8 cellular contexts compared by ENCODE assay signal in genomic region chr7:24574365-24574764, GRCh38. TPM values are rescaled to one million over a fixed set of nuclear protein-coding genes. Genes with fewer than 3 reads are reported as not detected.
DNase-seq lines count a peak whose midpoint lies in the region; ATAC-seq and TF ChIP-seq lines count a peak whose summit lies in the region.

No MANE protein-coding gene starts in this region.

- peak overlapping the region; percentile 99 for H3K4me3 Mint-ChIP-seq in activated naive CD8-positive, alpha-beta T cell treated with anti-CD3 and anti-CD28 coated beads, Interleukin-2, amount 50 U/mL, for 24 hours

- H3K27ac Mint-ChIP-seq in activated naive CD8-positive, alpha-beta T cell treated with anti-CD3 and anti-CD28 coated beads, Interleukin-2, amount 50 U/mL, for 24 hours, result peak overlapping the region; percentile 86

- H3K27me3 ChIP-seq in cardiac muscle cell (no peaks in the 10 kb centered on the region), left lung (peaks cover 0 to 54% of the 10 kb centered on the region in 2 donors), tibial nerve (no peaks in the 10 kb centered on the region)

- DNase-seq in cardiac muscle cell (ENCODE audit: low read depth in 1 of 2, low spot score in 1 of 2) (peak; percentile 37 to 47), Right ventricle myocardium superior (no peak), left lung (no peak), tibial nerve (ENCODE audit: low spot score in 2 of 2) (no peak), GDM1 (lab: John Stamatoyannopoulos, UW) (no peak), NCI-H2196 treated with DMSO at 0.1 percent for 48 hours (lab: John Stamatoyannopoulos, UW; ENCODE audit: unreplicated experiment) (no peak)
- DNase-seq in activated naive CD8-positive, alpha-beta T cell treated with anti-CD3 and anti-CD28 coated beads, Interleukin-2, amount 50 U/mL, for 24 hours, result no peak
- no peak for DNase-seq in activated effector memory CD4-positive, alpha-beta T cell treated with anti-CD3 and anti-CD28 coated beads, Interleukin-2, amount 50 U/mL, for 16 hours

- H3K27me3 Mint-ChIP-seq in activated naive CD8-positive, alpha-beta T cell treated with anti-CD3 and anti-CD28 coated beads, Interleukin-2, amount 50 U/mL, for 24 hours, result peaks cover 26% of the 10 kb centered on the region

- no peak for ATAC-seq in Right ventricle myocardium superior (ENCODE audit: poor library complexity)
- ATAC-seq in activated naive CD8-positive, alpha-beta T cell treated with anti-CD3 and anti-CD28 coated beads, Interleukin-2, amount 50 U/mL, for 24 hours, result no peak
- peak; percentile 13 for ATAC-seq in left lung

- peaks cover 57% of the 10 kb centered on the region for H3K4me1 Mint-ChIP-seq in activated naive CD8-positive, alpha-beta T cell treated with anti-CD3 and anti-CD28 coated beads, Interleukin-2, amount 50 U/mL, for 24 hours

- 9 to 15% methylated on average over 11 of the region's 11 CpGs for WGBS in tibial nerve, 2 donors

- H3K36me3 Mint-ChIP-seq in activated naive CD8-positive, alpha-beta T cell treated with anti-CD3 and anti-CD28 coated beads, Interleukin-2, amount 50 U/mL, for 24 hours (ENCODE audit: low read depth), result peaks cover 3% of the 10 kb centered on the region

- H3K4me3 ChIP-seq in cardiac muscle cell (peak overlapping the region; percentile 83), left lung (peak overlapping the region; percentile 60 to 69), tibial nerve (peak overlapping the region; percentile 54 to 86 (median 72))

- no peak for TF ChIP-seq EP300 in tibial nerve (IDR thresholded peaks at IDR 0.05)

- TF ChIP-seq CTCF in cardiac muscle cell (IDR thresholded peaks at IDR 0.05; ENCODE audit: low read depth, low read length) (no peak), left lung (IDR thresholded peaks at IDR 0.05) (no peak), tibial nerve (IDR thresholded peaks at IDR 0.05) (no peak)

- H3K4me1 ChIP-seq in cardiac muscle cell (ENCODE audit: low read depth), result peaks cover 18% of the 10 kb centered on the region
- H3K4me1 ChIP-seq in left lung, result peaks cover 0 to 14% of the 10 kb centered on the region in 2 donors
- H3K4me1 ChIP-seq in tibial nerve, result peaks cover 0 to 16% (median 5%) of the 10 kb centered on the region in 4 donors

- no peaks in the 10 kb centered on the region for H3K9me3 Mint-ChIP-seq in activated naive CD8-positive, alpha-beta T cell treated with anti-CD3 and anti-CD28 coated beads, Interleukin-2, amount 50 U/mL, for 24 hours

- H3K27ac ChIP-seq in cardiac muscle cell (peak overlapping the region; percentile 27), left lung (peak overlapping the region in 1 of 2 donors; percentile 62), tibial nerve (peak overlapping the region; percentile 66 to 92 (median 76))

- intact Hi-C loops in Right ventricle myocardium superior (cut with DNase I), result no loop called here
- intact Hi-C loops in left lung (cut with DNase I), result no loop called here

- no peak for TF ChIP-seq POLR2A in tibial nerve (IDR thresholded peaks at IDR 0.05)

- H3K9me3 ChIP-seq in cardiac muscle cell (ENCODE audit: low read depth), result no peaks in the 10 kb centered on the region
- H3K9me3 ChIP-seq in left lung, result no peaks in the 10 kb centered on the region
- H3K9me3 ChIP-seq in tibial nerve, result no peaks in the 10 kb centered on the region

- no peaks in the 10 kb centered on the region for H3K36me3 ChIP-seq in cardiac muscle cell
- no peaks in the 10 kb centered on the region for H3K36me3 ChIP-seq in left lung
- no peaks in the 10 kb centered on the region for H3K36me3 ChIP-seq in tibial nerve

RNA-seq across cellular contexts. Expression of gene PALS2, which starts 1.1 kb away (rescaled TPM):
- total RNA-seq in cardiac muscle cell (10.9 and 11.7 TPM in 2 replicates), Right ventricle myocardium superior (9.1 TPM), left lung (10 to 100 TPM; 16.0 to 27.3 TPM), tibial nerve (10 to 100 TPM; 28.2 to 35.1 (median 31.5) TPM)
- 9.5 and 13.9 TPM in 2 replicates for polyA plus RNA-seq in cardiac muscle cell

Comparison
In these comparisons a context has a peak if more than half of its experiments do, and no peak if none do; other contexts are left out.
1. DNase-seq: peak in cardiac muscle cell (2 of 2); none in Right ventricle myocardium superior (single experiment), activated naive CD8-positive, alpha-beta T cell treated with anti-CD3 and anti-CD28 coated beads, Interleukin-2, amount 50 U/mL, for 24 hours (single experiment), left lung (0 of 2), tibial nerve (0 of 2), GDM1 (single experiment), activated effector memory CD4-positive, alpha-beta T cell treated with anti-CD3 and anti-CD28 coated beads, Interleukin-2, amount 50 U/mL, for 16 hours (single experiment) and NCI-H2196 treated with DMSO at 0.1 percent for 48 hours (single experiment).
2. Peak in every context shown above with its lines, with median percentiles within 50 percentile points of each other: H3K4me3 ChIP-seq.